In genomic region chr6:157282279-157282678, GRCh38 we compare ENCODE assay signal across 18 cellular contexts.
"Had no signal": no experiment of that assay in that cellular context is flagged by ENCODE, and none has a peak within 500 bp of the region (broad histone marks: within the 10 kb centered on the region; RNA-seq: fewer than 3 reads in every experiment).

No MANE protein-coding gene starts in this region.

- H3K27me3 Mint-ChIP-seq: activated naive CD8-positive, alpha-beta T cell treated with anti-CD3 and anti-CD28 coated beads, Interleukin-2, amount 50 U/mL, for 24 hours; naive B cell had no signal

- H3K4me3 ChIP-seq: body of pancreas, cardiac muscle cell, lower lobe of right lung, sigmoid colon, thoracic aorta, vagina had no signal

- H3K4me3 Mint-ChIP-seq: activated naive CD4-positive, alpha-beta T cell treated with anti-CD3 and anti-CD28 coated beads for 36 hours; activated naive CD8-positive, alpha-beta T cell treated with anti-CD3 and anti-CD28 coated beads, Interleukin-2, amount 50 U/mL, for 24 hours; naive B cell; neural crest cell; T-helper 17 cell had no signal

- H3K27ac Mint-ChIP-seq: activated naive CD4-positive, alpha-beta T cell treated with anti-CD3 and anti-CD28 coated beads for 36 hours; activated naive CD8-positive, alpha-beta T cell treated with anti-CD3 and anti-CD28 coated beads, Interleukin-2, amount 50 U/mL, for 24 hours; progenitor cell of endocrine pancreas; T-helper 17 cell; type B pancreatic cell had no signal

- DNase-seq: activated CD4-positive, alpha-beta T cell treated with anti-CD3 and anti-CD28 coated beads, Interleukin-2, amount 50 U/mL, for 48 hours; activated CD4-positive, CD25-positive, alpha-beta regulatory T cell treated with anti-CD3 and anti-CD28 coated beads, Interleukin-2, amount 50 U/mL, for 72 hours; activated naive CD4-positive, alpha-beta T cell treated with anti-CD3 and anti-CD28 coated beads for 36 hours; activated naive CD8-positive, alpha-beta T cell treated with anti-CD3 and anti-CD28 coated beads, Interleukin-2, amount 50 U/mL, for 24 hours; anterior cingulate cortex; lower lobe of right lung; naive B cell; retina; sigmoid colon; stimulated activated naive CD4-positive, alpha-beta T cell treated with Interleukin-2 at 50 U/mL for 16 hours; T-helper 17 cell had no signal

- H3K27me3 ChIP-seq: body of pancreas, cardiac muscle cell, sigmoid colon, vagina had no signal

- ATAC-seq: activated naive CD8-positive, alpha-beta T cell treated with anti-CD3 and anti-CD28 coated beads, Interleukin-2, amount 50 U/mL, for 24 hours had no signal

- H3K4me1 ChIP-seq: lower lobe of right lung, sigmoid colon, vagina had no signal

- H3K36me3 Mint-ChIP-seq: naive B cell, type B pancreatic cell had no signal

- H3K36me3 ChIP-seq: cardiac muscle cell, lower lobe of right lung, sigmoid colon, thoracic aorta, vagina had no signal

- H3K9me3 Mint-ChIP-seq: activated naive CD4-positive, alpha-beta T cell treated with anti-CD3 and anti-CD28 coated beads for 36 hours; activated naive CD8-positive, alpha-beta T cell treated with anti-CD3 and anti-CD28 coated beads, Interleukin-2, amount 50 U/mL, for 24 hours; naive B cell; neural crest cell; type B pancreatic cell had no signal

- H3K4me1 Mint-ChIP-seq: naive B cell had no signal

- H3K9me3 ChIP-seq: body of pancreas, lower lobe of right lung, sigmoid colon, thoracic aorta, vagina had no signal

- H3K27ac ChIP-seq: body of pancreas, cardiac muscle cell, lower lobe of right lung, sigmoid colon, thoracic aorta, vagina had no signal
